8 cellular contexts compared by ENCODE assay signal in genomic region chr11:11243790-11244469, GRCh38.
DNase-seq lines count a peak whose midpoint lies in the region; ATAC-seq and TF ChIP-seq lines count a peak whose summit lies in the region.

No MANE protein-coding gene starts in this region.

- no peak overlapping the region for H3K27ac ChIP-seq in Panc1 (ENCODE audit: low read length)

- intact Hi-C loops in Panc1 (cut with micrococcal nuclease; ENCODE audit: unreplicated experiment), result no loop called here

- H3K27me3 ChIP-seq in GM06990 (replicated peaks; ENCODE audit: control insufficient read depth, insufficient read depth, low read length) (no peaks in the 10 kb centered on the region), HAP-1 (ENCODE audit: low read depth) (no peaks in the 10 kb centered on the region), Panc1 (ENCODE audit: control insufficient read depth, insufficient read depth, low read length) (peaks cover 3% of the 10 kb centered on the region; the same call in 1 of the 2 replicates)

- DNase-seq in GM06990 (ENCODE audit: extremely low read depth, insufficient read length) (peak; percentile 42), HAP-1 (ENCODE audit: low spot score in 2 of 2) (peak; percentile 34 to 78), Panc1 (ENCODE audit: low read depth, low spot score) (no peak)
- peak; percentile 12 for DNase-seq in effector CD4-positive, alpha-beta T cell

- H3K4me1 ChIP-seq in HAP-1 (peaks cover 5% of the 10 kb centered on the region; the same call in 1 of the 2 replicates), Panc1 (ENCODE audit: control insufficient read depth, insufficient read depth, low read length) (no peaks in the 10 kb centered on the region)

- H3K4me3 Mint-ChIP-seq in nephron, result no peak overlapping the region

- H3K9me3 Mint-ChIP-seq in nephron, result no peaks in the 10 kb centered on the region

- no peaks in the 10 kb centered on the region for H3K36me3 Mint-ChIP-seq in nephron (ENCODE audit: low read depth)

- H3K9me3 ChIP-seq in HAP-1, result no peaks in the 10 kb centered on the region
- H3K9me3 ChIP-seq in Panc1 (ENCODE audit: control insufficient read depth, insufficient read depth, low read depth, low read length), result no peaks in the 10 kb centered on the region

- POLR2A ChIA-PET in Panc1 (lab: Charles Lee), result interaction anchor here (0.6 kb wide), 2 partner anchors 60 to 313 kb away, joined by 3 read pairs; no protein-coding TSS in a partner anchor

- H3K4me3 ChIP-seq in GM06990 (replicated peaks; ENCODE audit: low read depth, low read length) (no peak overlapping the region), HAP-1 (no peak overlapping the region), Panc1 (ENCODE audit: low read depth in 2 of 2, low read length in 2 of 2) (no peak overlapping the region)

- no peaks in the 10 kb centered on the region for H3K36me3 ChIP-seq in GM06990 (ENCODE audit: control insufficient read depth, insufficient read depth, low read length)
- no peaks in the 10 kb centered on the region for H3K36me3 ChIP-seq in HAP-1 (replicated peaks)
- H3K36me3 ChIP-seq in Panc1 (ENCODE audit: control insufficient read depth, insufficient read depth, low read length), result no peaks in the 10 kb centered on the region

- peaks cover 11% of the 10 kb centered on the region for H3K4me1 Mint-ChIP-seq in nephron

- H3K27ac Mint-ChIP-seq in nephron, result peak overlapping the region in 2 of 3 experiments; percentile 58 to 71

- H3K27me3 Mint-ChIP-seq in nephron (ENCODE audit: low read depth), result peaks cover 7% of the 10 kb centered on the region

- ATAC-seq in Panc1 (peak; percentile 49; the same call in 1 of the 2 replicates), HG03108 (IDR thresholded peaks at IDR 0.05; ENCODE audit: unreplicated experiment) (no peak), GM21381 (IDR thresholded peaks at IDR 0.05; ENCODE audit: unreplicated experiment) (no peak), GM18861 (IDR thresholded peaks at IDR 0.05; ENCODE audit: unreplicated experiment) (no peak)

- in situ Hi-C loops in HAP-1 (cut with MboI; ENCODE audit: low sequenced_read_pairs), result no loop called here
- in situ Hi-C loops in Panc1 (cut with HindIII; ENCODE audit: low pct_unique_long_range_greater_than_20kb, low sequenced_read_pairs), result no loop called here

- no TSS peak for BruUV-seq in Panc1 (replicated peaks; lab: Mats Ljungman, UMichigan)

- TF ChIP-seq CTCF in GM06990 (IDR thresholded peaks at IDR 0.05; ENCODE audit: insufficient read depth, low read length, poor library complexity, severe bottlenecking) (no peak), Panc1 (IDR thresholded peaks at IDR 0.05) (no peak), nephron (IDR thresholded peaks at IDR 0.05; ENCODE audit: unreplicated experiment in 3 of 3) (no peak)

- CTCF ChIA-PET in Panc1 (lab: Charles Lee), result interaction anchor here (0.5 kb wide), 1 partner anchor 426 kb away, joined by 4 read pairs; no protein-coding TSS in a partner anchor
